ENCODE assay signal across 15 cellular contexts in the genomic region with DNA sequence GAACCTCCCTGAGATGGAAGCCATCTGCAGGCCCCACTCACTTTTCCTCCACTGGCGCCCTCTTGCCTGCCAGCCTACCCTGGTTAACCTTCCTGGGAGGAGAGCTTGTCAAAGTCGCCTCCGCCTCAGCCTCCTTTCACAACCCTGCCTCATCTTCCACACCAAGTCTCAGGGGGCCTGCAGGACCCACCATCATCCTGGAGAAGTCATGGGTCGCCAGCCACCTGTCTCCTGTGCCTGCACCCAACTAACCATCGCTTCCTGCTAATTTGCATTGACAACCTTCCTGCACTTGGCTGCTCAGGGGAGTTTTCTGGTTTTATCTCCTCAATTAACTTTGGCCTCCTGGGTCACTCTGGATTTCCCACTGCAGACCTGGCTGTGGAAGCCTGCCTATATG. TPM values are rescaled to one million over a fixed set of nuclear protein-coding genes. Genes with fewer than 3 reads are reported as not detected.
DNase-seq lines count a peak whose midpoint lies in the region; ATAC-seq, FAIRE-seq and TF ChIP-seq lines count a peak whose summit lies in the region.
"Had no signal": no experiment of that assay in that cellular context is flagged by ENCODE, and none has a peak within 500 bp of the region (broad histone marks: within the 10 kb centered on the region; RNA-seq: fewer than 3 reads in every experiment).

No MANE protein-coding gene starts in this region.

- peaks cover 22% of the 10 kb centered on the region for H3K4me1 Mint-ChIP-seq in T-helper 17 cell

- H3K27me3 Mint-ChIP-seq in T-helper 17 cell, result peaks cover 14% of the 10 kb centered on the region
- H3K27me3 Mint-ChIP-seq: activated CD8-positive, alpha-beta memory T cell treated with anti-CD3 and anti-CD28 coated beads, Interleukin-2, amount 10 ng/mL, durations not matched to agents 7 days and 5 days had no signal

- no peaks in the 10 kb centered on the region for H3K9me3 ChIP-seq in T-helper 17 cell (ENCODE audit: control insufficient read depth, low read length, poor library complexity, severe bottlenecking)
- H3K9me3 ChIP-seq: right lobe of liver, upper lobe of left lung had no signal

- H3K27ac Mint-ChIP-seq in T-helper 17 cell, result peak overlapping the region; percentile 24
- H3K27ac Mint-ChIP-seq: activated CD8-positive, alpha-beta memory T cell treated with anti-CD3 and anti-CD28 coated beads, Interleukin-2, amount 10 ng/mL, durations not matched to agents 7 days and 5 days had no signal

- no peak overlapping the region for H3K4me3 Mint-ChIP-seq in T-helper 17 cell
- H3K4me3 Mint-ChIP-seq: activated CD8-positive, alpha-beta memory T cell treated with anti-CD3 and anti-CD28 coated beads, Interleukin-2, amount 10 ng/mL, durations not matched to agents 7 days and 5 days had no signal

- DNase-seq in GM10266 (ENCODE audit: extremely low spot score), result peak; percentile 43
- no peak for DNase-seq in T-helper 17 cell
- DNase-seq in NCI-H2029 (lab: John Stamatoyannopoulos, UW), result no peak
- DNase-seq in urothelium cell line (ENCODE audit: low spot score), result no peak
- DNase-seq: activated CD8-positive, alpha-beta memory T cell treated with anti-CD3 and anti-CD28 coated beads, Interleukin-2, amount 10 ng/mL, durations not matched to agents 7 days and 5 days; dorsolateral prefrontal cortex; foreskin keratinocyte; right lobe of liver; upper lobe of left lung had no signal

- FAIRE-seq in urothelium cell line (lab: Jason Lieb, UNC), result no peak
- FAIRE-seq: keratinocyte, TTC549 had no signal

- ATAC-seq in GM19328 (IDR thresholded peaks at IDR 0.05; ENCODE audit: unreplicated experiment) (peak; percentile 32), HG02885 (IDR thresholded peaks at IDR 0.05; ENCODE audit: poor library complexity, unreplicated experiment) (peak; percentile 33), T-helper 17 cell (peak; percentile 62), HG03521 (IDR thresholded peaks at IDR 0.05; ENCODE audit: unreplicated experiment) (no peak), HG03025 (IDR thresholded peaks at IDR 0.05; ENCODE audit: low FRiP score, unreplicated experiment) (no peak)
- ATAC-seq: activated CD8-positive, alpha-beta memory T cell treated with anti-CD3 and anti-CD28 coated beads, Interleukin-2, amount 10 ng/mL, durations not matched to agents 7 days and 5 days; foreskin keratinocyte; right lobe of liver had no signal

- no peaks in the 10 kb centered on the region for H3K36me3 Mint-ChIP-seq in T-helper 17 cell (ENCODE audit: low read depth)
- H3K36me3 Mint-ChIP-seq: activated CD8-positive, alpha-beta memory T cell treated with anti-CD3 and anti-CD28 coated beads, Interleukin-2, amount 10 ng/mL, durations not matched to agents 7 days and 5 days had no signal

- no peak for TF ChIP-seq CTCF in GM10266 (IDR thresholded peaks at IDR 0.05; ENCODE audit: control insufficient read depth, insufficient read depth, low read depth, missing control alignments)

RNA-seq across cellular contexts. Expression of gene GRHPR, which starts 52.8 kb away (rescaled TPM):
- 10 to 100 TPM; 28.9 to 29.5 TPM for total RNA-seq in T-helper 17 cell

Comparison
In these comparisons a context has a peak if more than half of its experiments do, and no peak if none do; other contexts are left out.
1. ATAC-seq: peak in GM19328 (single experiment), HG02885 (single experiment) and T-helper 17 cell (single experiment); none in HG03521 (single experiment) and HG03025 (single experiment).